ENCODE assay signal across 12 cellular contexts in the genomic region with DNA sequence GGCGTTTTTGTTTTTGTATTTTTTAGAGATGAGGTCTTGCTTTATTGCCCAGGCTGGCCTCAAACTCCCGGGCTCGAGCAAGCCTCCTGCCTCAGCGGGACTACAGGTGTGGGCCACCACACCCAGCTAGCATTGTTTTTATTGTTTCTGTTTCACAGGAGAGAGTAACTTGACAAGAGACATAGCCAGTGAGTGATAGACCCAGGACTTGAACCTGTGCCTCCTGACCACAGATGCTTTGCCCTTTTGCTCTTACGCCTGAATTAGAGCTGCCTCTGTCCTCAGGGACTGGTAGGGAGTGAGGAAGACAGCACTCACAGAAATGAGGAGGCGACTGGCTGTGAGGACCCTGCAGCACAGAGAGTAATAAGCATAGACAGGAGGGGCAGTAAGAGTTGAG. TPM values are rescaled to one million over a fixed set of nuclear protein-coding genes. Genes with fewer than 3 reads are reported as not detected.
DNase-seq lines count a peak whose midpoint lies in the region; ATAC-seq and TF ChIP-seq lines count a peak whose summit lies in the region.
"Had no signal": no experiment of that assay in that cellular context is flagged by ENCODE, and none has a peak within 500 bp of the region (broad histone marks: within the 10 kb centered on the region; RNA-seq: fewer than 3 reads in every experiment).

No MANE protein-coding gene starts in this region.

- CTCF ChIA-PET in activated CD4-positive, alpha-beta T cell treated with anti-CD3 and anti-CD28 coated beads for 36 hours (lab: Charles Lee) = interaction anchor here (1.6 to 17.2 kb wide), 6 partner anchors 8 to 126 kb away, joined by 4 to 231 read pairs (median 36); no protein-coding TSS in a partner anchor
- CTCF ChIA-PET in activated CD4-positive, alpha-beta T cell treated with anti-CD3 and anti-CD28 coated beads, Interleukin-2, amount 10 ng/mL, durations not matched to agents 7 days and 5 days (lab: Charles Lee) = interaction anchor here (1.1 to 8.7 kb wide), 7 partner anchors 9 to 310 kb away, joined by 3 to 114 read pairs (median 5); no protein-coding TSS in a partner anchor

- H3K4me3 ChIP-seq in esophagus squamous epithelium (peak overlapping the region in 3 of 4 donors; percentile 13 to 44 (median 31)), subcutaneous abdominal adipose tissue (ENCODE audit: low read depth in 1 of 5, low read length in 5 of 5) (peak overlapping the region in 3 of 5 donors; percentile 2 to 38 (median 24)), GM23248 (no peak overlapping the region)

- H3K9ac ChIP-seq in subcutaneous abdominal adipose tissue (ENCODE audit: low read length in 5 of 5) (no peak overlapping the region), GM23248 (no peak overlapping the region)

- H2AFZ ChIP-seq in GM23248 = no peak overlapping the region

- in situ Hi-C loops in GM23248 (cut with MboI) = no loop called here

- TF ChIP-seq CTCF in esophagus squamous epithelium (IDR thresholded peaks at IDR 0.05) = no peak

- H3K9me3 ChIP-seq in esophagus squamous epithelium = no peaks in the 10 kb centered on the region
- H3K9me3 ChIP-seq in subcutaneous abdominal adipose tissue (ENCODE audit: control insufficient read depth in 5 of 5, low read length in 5 of 5) = no peaks in the 10 kb centered on the region
- no peaks in the 10 kb centered on the region for H3K9me3 ChIP-seq in GM23248 (ENCODE audit: low read depth)

- no peak for ATAC-seq in activated CD4-positive, alpha-beta T cell treated with anti-CD3 and anti-CD28 coated beads for 36 hours
- no peak for ATAC-seq in HG03439 (IDR thresholded peaks at IDR 0.05; ENCODE audit: unreplicated experiment)

- no peak for TF ChIP-seq POLR2A in esophagus squamous epithelium (IDR thresholded peaks at IDR 0.05)

- H3K27ac ChIP-seq in esophagus squamous epithelium (peak overlapping the region; percentile 80 to 90 (median 82)), subcutaneous abdominal adipose tissue (ENCODE audit: low read depth, low read length) (no peak overlapping the region), GM23248 (no peak overlapping the region)
- H3K27ac ChIP-seq: 22Rv1 had no signal

- H4K20me1 ChIP-seq in GM23248 (ENCODE audit: insufficient read depth) = no peaks in the 10 kb centered on the region

- peak overlapping the region; percentile 75 for H3K4me3 Mint-ChIP-seq in activated CD4-positive, alpha-beta T cell treated with anti-CD3 and anti-CD28 coated beads for 36 hours
- peak overlapping the region; percentile 92 for H3K4me3 Mint-ChIP-seq in activated CD4-positive, alpha-beta T cell treated with anti-CD3 and anti-CD28 coated beads, Interleukin-2, amount 10 ng/mL, durations not matched to agents 7 days and 5 days
- H3K4me3 Mint-ChIP-seq: endodermal cell had no signal

- no peaks in the 10 kb centered on the region for H3K9me2 ChIP-seq in GM23248 (ENCODE audit: insufficient read depth)

- H3K36me3 Mint-ChIP-seq in activated CD4-positive, alpha-beta T cell treated with anti-CD3 and anti-CD28 coated beads for 36 hours (ENCODE audit: low read depth) = peaks cover 42% of the 10 kb centered on the region
- H3K36me3 Mint-ChIP-seq in activated CD4-positive, alpha-beta T cell treated with anti-CD3 and anti-CD28 coated beads, Interleukin-2, amount 10 ng/mL, durations not matched to agents 7 days and 5 days (ENCODE audit: low read depth) = peaks cover 66% of the 10 kb centered on the region

- H3F3A ChIP-seq in GM23248 (ENCODE audit: insufficient read depth) = 0 out of 2 replicates have a peak, but pooled peaks cover 3% of the 10 kb centered on the region

- peak; percentile 50 for DNase-seq in activated CD4-positive, alpha-beta T cell treated with anti-CD3 and anti-CD28 coated beads for 36 hours
- DNase-seq in activated CD4-positive, alpha-beta T cell treated with anti-CD3 and anti-CD28 coated beads, Interleukin-2, amount 50 U/mL, for 1 hour = no peak
- no peak for DNase-seq in activated CD4-positive, alpha-beta T cell treated with anti-CD3 and anti-CD28 coated beads, Interleukin-2, amount 10 ng/mL, durations not matched to agents 7 days and 5 days
- DNase-seq in esophagus squamous epithelium (lab: John Stamatoyannopoulos, UW) (no peak), GM23248 (no peak), iPS-NIHi7 (ENCODE audit: extremely low spot score) (no peak)
- DNase-seq: DMS79 treated with DMSO at 0.1 percent for 48 hours, endodermal cell, HCEC 1CT had no signal

- peaks cover 15 to 46% (median 18%) of the 10 kb centered on the region in 3 donors for H3K4me1 ChIP-seq in esophagus squamous epithelium
- peaks cover 0 to 40% (median 34%) of the 10 kb centered on the region in 5 donors for H3K4me1 ChIP-seq in subcutaneous abdominal adipose tissue (ENCODE audit: control insufficient read depth in 5 of 5, insufficient read depth in 5 of 5, low read length in 5 of 5)
- H3K4me1 ChIP-seq in GM23248 (ENCODE audit: insufficient read depth) = peaks cover 6% of the 10 kb centered on the region; the same call in 1 of the 2 replicates

- H3K36me3 ChIP-seq in esophagus squamous epithelium (no peaks in the 10 kb centered on the region), subcutaneous abdominal adipose tissue (ENCODE audit: control insufficient read depth in 5 of 5, insufficient read depth in 5 of 5, low read length in 5 of 5) (no peaks in the 10 kb centered on the region), GM23248 (ENCODE audit: low read depth) (no peaks in the 10 kb centered on the region)

- H3K27me3 ChIP-seq in esophagus squamous epithelium (no peaks in the 10 kb centered on the region), subcutaneous abdominal adipose tissue (ENCODE audit: control insufficient read depth in 5 of 5, insufficient read depth in 4 of 5, low read length in 5 of 5) (no peaks in the 10 kb centered on the region), GM23248 (replicated peaks; ENCODE audit: insufficient read depth) (no peaks in the 10 kb centered on the region)

- H3K79me2 ChIP-seq in GM23248 (ENCODE audit: insufficient read depth) = peaks cover 16% of the 10 kb centered on the region

- H3K27ac Mint-ChIP-seq in activated CD4-positive, alpha-beta T cell treated with anti-CD3 and anti-CD28 coated beads for 36 hours = peak overlapping the region; percentile 99
- peak overlapping the region; percentile 98 for H3K27ac Mint-ChIP-seq in activated CD4-positive, alpha-beta T cell treated with anti-CD3 and anti-CD28 coated beads, Interleukin-2, amount 10 ng/mL, durations not matched to agents 7 days and 5 days
- H3K27ac Mint-ChIP-seq: endodermal cell had no signal

- no peaks in the 10 kb centered on the region for H3K9me3 Mint-ChIP-seq in activated CD4-positive, alpha-beta T cell treated with anti-CD3 and anti-CD28 coated beads for 36 hours (ENCODE audit: low read depth)
- no peaks in the 10 kb centered on the region for H3K9me3 Mint-ChIP-seq in activated CD4-positive, alpha-beta T cell treated with anti-CD3 and anti-CD28 coated beads, Interleukin-2, amount 10 ng/mL, durations not matched to agents 7 days and 5 days
- H3K9me3 Mint-ChIP-seq: endodermal cell had no signal

- 73 to 84% methylated on average over 5 to 6 of the region's 6 CpGs for WGBS in esophagus squamous epithelium, 2 donors
- WGBS in GM23248 (ENCODE audit: low coverage in 1 of 2, low lambda C conversion rate in 2 of 2, missing lambda C conversion rate in 2 of 2), 2 experiments = 89 to 90% methylated on average over 6 of the region's 6 CpGs

- H3K27me3 Mint-ChIP-seq in activated CD4-positive, alpha-beta T cell treated with anti-CD3 and anti-CD28 coated beads for 36 hours = no peaks in the 10 kb centered on the region
- no peaks in the 10 kb centered on the region for H3K27me3 Mint-ChIP-seq in activated CD4-positive, alpha-beta T cell treated with anti-CD3 and anti-CD28 coated beads, Interleukin-2, amount 10 ng/mL, durations not matched to agents 7 days and 5 days

- intact Hi-C loops in activated CD4-positive, alpha-beta T cell treated with anti-CD3 and anti-CD28 coated beads for 36 hours (cut with DNase I, micrococcal nuclease) = loop anchor here (5.0 to 10.0 kb wide), 10 partner anchors 85 to 1903 kb away; a partner anchor contains a TSS
- intact Hi-C loops in esophagus squamous epithelium (cut with DNase I) = no loop called here

- POLR2A ChIA-PET in activated CD4-positive, alpha-beta T cell treated with anti-CD3 and anti-CD28 coated beads for 36 hours (lab: Charles Lee) = interaction anchor here (0.8 to 12.0 kb wide), 5 partner anchors 7 to 379 kb away, joined by 3 to 162 read pairs (median 20); no protein-coding TSS in a partner anchor
- POLR2A ChIA-PET in activated CD4-positive, alpha-beta T cell treated with anti-CD3 and anti-CD28 coated beads, Interleukin-2, amount 10 ng/mL, durations not matched to agents 7 days and 5 days (lab: Charles Lee) = interaction anchor here (1.0 to 1.2 kb wide), 2 partner anchors 8 to 1878 kb away, joined by 3 read pairs; no protein-coding TSS in a partner anchor

- no peak overlapping the region for H3K4me2 ChIP-seq in GM23248 (ENCODE audit: unreplicated experiment)

- H3K4me1 Mint-ChIP-seq in activated CD4-positive, alpha-beta T cell treated with anti-CD3 and anti-CD28 coated beads for 36 hours = peaks cover 64% of the 10 kb centered on the region
- peaks cover 41% of the 10 kb centered on the region for H3K4me1 Mint-ChIP-seq in activated CD4-positive, alpha-beta T cell treated with anti-CD3 and anti-CD28 coated beads, Interleukin-2, amount 10 ng/mL, durations not matched to agents 7 days and 5 days

RNA-seq across cellular contexts. Expression of a gene that starts 2.3 kb away (rescaled TPM):
- total RNA-seq in activated CD4-positive, alpha-beta T cell treated with anti-CD3 and anti-CD28 coated beads for 36 hours = 100 to 1,000 TPM; 249 to 378 TPM
- 1,000 to 10,000 TPM; 1,017 to 1,048 TPM for total RNA-seq in activated CD4-positive, alpha-beta T cell treated with anti-CD3 and anti-CD28 coated beads, Interleukin-2, amount 10 ng/mL, durations not matched to agents 7 days and 5 days
- total RNA-seq in esophagus squamous epithelium = 10 to 100 TPM; 20.0 to 61.2 (median 25.8) TPM
- 15.8 and 29.9 TPM in 2 replicates for total RNA-seq in GM23248 (2014; rRNA removed; shearing (Covaris generic))
- polyA plus RNA-seq in GM23248 (2016; fragmentation: Nextera tagmentation; extraction: Ambion mirVana) = 6.2 and 6.6 TPM in 2 replicates

Comparison
In these comparisons a context has a peak if more than half of its experiments do, and no peak if none do; other contexts are left out.
1. H3K27ac ChIP-seq: peak in esophagus squamous epithelium (4 of 4); none in subcutaneous abdominal adipose tissue (single experiment) and GM23248 (single experiment).